In genomic region chr19:16218851-16219250, GRCh38 we compare ENCODE assay signal across 16 cellular contexts. TPM values are rescaled to one million over a fixed set of nuclear protein-coding genes. Genes with fewer than 3 reads are reported as not detected.
"Had no signal": no experiment of that assay in that cellular context is flagged by ENCODE, and none has a peak within 500 bp of the region (broad histone marks: within the 10 kb centered on the region; RNA-seq: fewer than 3 reads in every experiment).

No MANE protein-coding gene starts in this region.

- ATAC-seq: lower lobe of right lung; stimulated activated effector memory CD8-positive, alpha-beta T cell treated with anti-CD3 and anti-CD28 coated beads, Interleukin-12 subunit alpha, Interleukin-12 subunit beta, amount 100 ng/mL, for 72 hours; upper lobe of right lung had no signal

- H3K27me3 ChIP-seq: esophagus muscularis mucosa, right lobe of liver, SJSA1, suprapubic skin, upper lobe of right lung had no signal

- H3K4me3 ChIP-seq: esophagus muscularis mucosa, lower lobe of right lung, prostate gland, right lobe of liver, SJSA1, suprapubic skin, upper lobe of right lung had no signal

- H3K4me1 ChIP-seq: lower lobe of right lung, prostate gland, right lobe of liver, SJSA1, upper lobe of right lung had no signal

- H3K27ac ChIP-seq: esophagus muscularis mucosa, lower lobe of right lung, prostate gland, right lobe of liver, SJSA1, suprapubic skin, upper lobe of right lung had no signal

- H3K9me3 ChIP-seq: prostate gland, right lobe of liver had no signal

- H3K27ac Mint-ChIP-seq: stimulated activated effector memory CD8-positive, alpha-beta T cell treated with anti-CD3 and anti-CD28 coated beads, Interleukin-12 subunit alpha, Interleukin-12 subunit beta, amount 100 ng/mL, for 72 hours had no signal

- FAIRE-seq: endometrium had no signal

- H3K27me3 Mint-ChIP-seq: activated naive CD4-positive, alpha-beta T cell treated with anti-CD3 and anti-CD28 coated beads, Interleukin-2, amount 10 ng/mL, durations not matched to agents 7 days and 5 days had no signal

- H3K4me3 Mint-ChIP-seq: activated naive CD4-positive, alpha-beta T cell treated with anti-CD3 and anti-CD28 coated beads, Interleukin-2, amount 10 ng/mL, durations not matched to agents 7 days and 5 days; stimulated activated effector memory CD8-positive, alpha-beta T cell treated with anti-CD3 and anti-CD28 coated beads, Interleukin-12 subunit alpha, Interleukin-12 subunit beta, amount 100 ng/mL, for 72 hours had no signal

- DNase-seq: lower lobe of right lung, midbrain, right lobe of liver, SW 1271, upper lobe of right lung had no signal

RNA-seq across cellular contexts. Expression of gene CIB3, which starts 45.5 kb away (rescaled TPM):
- total RNA-seq: cerebellum, dermis microvascular lymphatic vessel endothelial cell, esophagus muscularis mucosa, fibroblast of villous mesenchyme, lower lobe of right lung, omental fat pad, prostate gland, right lobe of liver, SJSA1, suprapubic skin, upper lobe of right lung had no signal
